In the genomic region with DNA sequence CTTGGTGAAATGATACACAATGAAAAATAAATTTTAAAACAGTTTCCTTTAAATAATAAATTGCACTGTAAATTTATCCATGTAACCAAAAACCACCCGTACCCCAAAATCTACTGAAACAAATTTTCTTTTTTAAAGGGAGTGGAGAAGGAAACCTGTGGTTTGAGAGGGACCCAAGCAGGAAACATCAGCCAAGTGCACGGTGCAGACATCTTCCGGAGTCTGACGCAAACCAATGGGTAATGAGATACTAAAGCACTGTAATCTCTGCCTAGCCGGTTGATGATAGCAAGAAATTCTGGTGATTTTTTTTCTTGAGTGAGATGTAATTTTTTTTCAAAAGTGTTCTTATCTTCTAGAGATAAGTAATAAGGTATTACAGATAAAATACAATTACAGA, we compare ENCODE assay signal across 11 cellular contexts.
DNase-seq lines count a peak whose midpoint lies in the region; ATAC-seq and TF ChIP-seq lines count a peak whose summit lies in the region.
"Had no signal": no experiment of that assay in that cellular context is flagged by ENCODE, and none has a peak within 500 bp of the region (broad histone marks: within the 10 kb centered on the region; RNA-seq: fewer than 3 reads in every experiment).

No MANE protein-coding gene starts in this region.

- TF ChIP-seq CTCF in GM10248 (IDR thresholded peaks at IDR 0.05; ENCODE audit: control extremely low read depth, extremely low read depth, low read depth, missing control alignments): no peak

- peaks cover 18 to 37% of the 10 kb centered on the region in 2 donors for H3K36me3 Mint-ChIP-seq in activated naive CD4-positive, alpha-beta T cell treated with anti-CD3 and anti-CD28 coated beads, Interleukin-2, amount 50 U/mL, for 72 hours

- CTCF ChIA-PET in GM10248 (lab: Yijun Ruan, JAX): interaction anchor here (12.9 kb wide), 1 partner anchor 191 kb away, joined by 298 read pairs; no protein-coding TSS in a partner anchor

- DNase-seq in UCSD-AML1 (lab: John Stamatoyannopoulos, UW; ENCODE audit: unreplicated experiment): peak; percentile 32
- no peak for DNase-seq in activated naive CD4-positive, alpha-beta T cell treated with anti-CD3 and anti-CD28 coated beads, Interleukin-2, amount 50 U/mL, for 72 hours (ENCODE audit: low spot score in 2 of 2)
- peak; percentile 17 for DNase-seq in stimulated activated CD4-positive, alpha-beta T cell treated with anti-CD3 and anti-CD28 coated beads, Interleukin-4, amount 100 ng/mL, for 1 hour
- no peak for DNase-seq in GM10248 (ENCODE audit: extremely low spot score)
- DNase-seq in NCI-H2171 (lab: John Stamatoyannopoulos, UW): no peak
- DNase-seq: DMS79, NCI-H82, right cardiac atrium had no signal

- ATAC-seq in GM19438 (IDR thresholded peaks at IDR 0.05; ENCODE audit: low read depth, unreplicated experiment) (peak; percentile 45), HG03378 (IDR thresholded peaks at IDR 0.05; ENCODE audit: unreplicated experiment) (no peak), GM21786 (IDR thresholded peaks at IDR 0.05; ENCODE audit: unreplicated experiment) (no peak)
- ATAC-seq in activated naive CD4-positive, alpha-beta T cell treated with anti-CD3 and anti-CD28 coated beads, Interleukin-2, amount 50 U/mL, for 72 hours: peak; percentile 40 to 75
- ATAC-seq: right cardiac atrium had no signal

- H3K27ac Mint-ChIP-seq in activated naive CD4-positive, alpha-beta T cell treated with anti-CD3 and anti-CD28 coated beads, Interleukin-2, amount 50 U/mL, for 72 hours: peak overlapping the region; percentile 66 to 82

- POLR2A ChIA-PET in GM10248 (lab: Yijun Ruan, JAX): no interaction called here

- H3K9me3 Mint-ChIP-seq in activated naive CD4-positive, alpha-beta T cell treated with anti-CD3 and anti-CD28 coated beads, Interleukin-2, amount 50 U/mL, for 72 hours: peaks cover 3 to 11% of the 10 kb centered on the region in 2 donors

Comparison
In these comparisons a context has a peak if more than half of its experiments do, and no peak if none do; other contexts are left out.
1. ATAC-seq: peak in GM19438 (single experiment) and activated naive CD4-positive, alpha-beta T cell treated with anti-CD3 and anti-CD28 coated beads, Interleukin-2, amount 50 U/mL, for 72 hours (2 of 2); none in HG03378 (single experiment) and GM21786 (single experiment).
2. DNase-seq: peak in UCSD-AML1 (single experiment) and stimulated activated CD4-positive, alpha-beta T cell treated with anti-CD3 and anti-CD28 coated beads, Interleukin-4, amount 100 ng/mL, for 1 hour (single experiment); none in activated naive CD4-positive, alpha-beta T cell treated with anti-CD3 and anti-CD28 coated beads, Interleukin-2, amount 50 U/mL, for 72 hours (0 of 2), GM10248 (single experiment) and NCI-H2171 (single experiment).